17 cellular contexts compared by ENCODE assay signal in the genomic region with DNA sequence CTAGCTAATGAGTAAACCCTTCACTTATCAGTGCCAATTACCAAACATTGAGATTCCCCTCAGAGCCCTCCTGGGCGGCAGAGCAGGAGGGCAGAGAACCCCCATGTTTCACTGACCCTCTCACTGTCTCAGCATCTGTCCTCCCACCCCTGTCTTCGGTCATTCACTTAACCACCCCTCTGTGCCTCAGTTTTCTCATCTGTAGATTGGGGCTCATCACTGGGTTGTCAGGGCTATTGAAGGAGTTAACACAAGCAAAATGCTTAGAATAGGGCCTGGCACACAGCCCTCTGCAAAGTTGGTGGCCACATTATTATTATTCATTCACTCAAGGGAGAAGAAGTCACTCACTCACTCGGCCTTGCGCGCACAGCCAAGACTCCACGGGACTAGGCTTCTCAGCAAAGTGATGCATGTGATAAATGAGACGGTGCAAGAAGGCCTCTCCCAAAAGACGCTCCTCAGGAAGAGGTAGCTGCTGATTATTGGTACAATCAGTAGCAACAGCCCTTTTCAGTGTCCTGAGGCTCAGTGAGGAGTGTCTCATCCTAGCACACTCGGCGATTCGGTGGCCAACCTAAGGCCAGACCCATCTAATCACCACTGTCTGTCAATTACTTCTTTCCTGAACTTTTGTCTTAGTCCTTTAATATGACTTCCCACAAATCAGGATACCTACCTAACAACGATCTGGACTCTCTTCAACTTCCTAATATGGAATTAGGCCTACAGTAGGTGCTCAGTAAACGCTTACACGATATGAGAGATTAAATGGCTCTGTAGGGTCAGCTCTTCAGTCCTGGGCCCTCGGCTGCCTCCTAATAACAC. TPM values are rescaled to one million over a fixed set of nuclear protein-coding genes. Genes with fewer than 3 reads are reported as not detected.
DNase-seq lines count a peak whose midpoint lies in the region; ATAC-seq, FAIRE-seq and TF ChIP-seq lines count a peak whose summit lies in the region.
"Had no signal": no experiment of that assay in that cellular context is flagged by ENCODE, and none has a peak within 500 bp of the region (broad histone marks: within the 10 kb centered on the region; RNA-seq: fewer than 3 reads in every experiment).

No MANE protein-coding gene starts in this region.

- H3K9me2 ChIP-seq in GM23248 (ENCODE audit: insufficient read depth) = no peaks in the 10 kb centered on the region

- H4K20me1 ChIP-seq in GM23248 (ENCODE audit: insufficient read depth) = peaks cover 3% of the 10 kb centered on the region; the same call in 1 of the 2 replicates
- peaks cover 5% of the 10 kb centered on the region; the same call in 1 of the 2 replicates for H4K20me1 ChIP-seq in K562 (replicated peaks; ENCODE audit: control insufficient read depth, insufficient read depth, low read length)
- H4K20me1 ChIP-seq in smooth muscle cell (ENCODE audit: low read depth) = peaks cover 70% of the 10 kb centered on the region

- DNase-seq in GM23248 (peak; percentile 50), K562 (ENCODE audit: extremely low read depth in 1 of 4, low spot score in 3 of 4) (no peak), lower lobe of right lung (no peak), smooth muscle cell (lab: John Stamatoyannopoulos, UW; ENCODE audit: unreplicated experiment) (no peak), NCI-H146 (lab: John Stamatoyannopoulos, UW) (no peak), HEK293T (ENCODE audit: extremely low spot score) (no peak), NCI-H526 (lab: John Stamatoyannopoulos, UW) (no peak)
- DNase-seq: activated CD4-positive, alpha-beta T cell treated with anti-CD3 and anti-CD28 coated beads for 36 hours; mesendoderm; NCI-H345; stimulated activated CD4-positive, alpha-beta T cell treated with anti-CD3 and anti-CD28 coated beads, Interleukin-4, amount 100 ng/mL, for 4 hours; stimulated activated naive B cell treated with anti-CD40 and anti-IgM and Interleukin-4, amounts not matched to agents 10 μg/mL and 1 μg/mL and 100 μg/mL, for 72 hours had no signal

- no peaks in the 10 kb centered on the region for H3K27me3 ChIP-seq in GM23248 (replicated peaks; ENCODE audit: insufficient read depth)
- H3K27me3 ChIP-seq in K562 (ENCODE audit: control insufficient read depth in 2 of 2, insufficient read depth in 2 of 2, low read length in 2 of 2) = peaks cover 12 to 25% of the 10 kb centered on the region in 2 experiments; a peak in 4 of 5 replicates
- no peaks in the 10 kb centered on the region for H3K27me3 ChIP-seq in lower lobe of right lung (ENCODE audit: low read depth)
- no peaks in the 10 kb centered on the region for H3K27me3 ChIP-seq in smooth muscle cell (ENCODE audit: low read depth)

- TF ChIP-seq CTCF in K562 (IDR thresholded peaks at IDR 0.05 in 2 of 3, conservative IDR thresholded peaks at IDR 0.05 in 1 of 3; ENCODE audit: insufficient read depth in 2 of 3, low read depth in 1 of 3, low read length in 3 of 3) (no peak), lower lobe of right lung (IDR thresholded peaks at IDR 0.05) (no peak), smooth muscle cell (IDR thresholded peaks at IDR 0.05; ENCODE audit: borderline replicate concordance, insufficient read depth, poor library complexity, severe bottlenecking) (no peak)

- H3K9me3 ChIP-seq in GM23248 (ENCODE audit: low read depth) = no peaks in the 10 kb centered on the region
- H3K9me3 ChIP-seq in K562 (replicated peaks; ENCODE audit: control insufficient read depth, insufficient read depth, low read depth, low read length) = no peaks in the 10 kb centered on the region
- no peaks in the 10 kb centered on the region for H3K9me3 ChIP-seq in lower lobe of right lung
- no peaks in the 10 kb centered on the region for H3K9me3 ChIP-seq in smooth muscle cell (replicated peaks; ENCODE audit: low read depth)

- H3F3A ChIP-seq in GM23248 (ENCODE audit: insufficient read depth) (peaks cover 68% of the 10 kb centered on the region), smooth muscle cell (ENCODE audit: low read depth) (peaks cover 27% of the 10 kb centered on the region)

- H3K27ac ChIP-seq in GM23248 (peak overlapping the region; percentile 76), K562 (ENCODE audit: extremely low read depth, low read depth, low read length) (no peak overlapping the region), lower lobe of right lung (peak overlapping the region; percentile 46), smooth muscle cell (ENCODE audit: low read depth) (peak overlapping the region; percentile 100)
- H3K27ac ChIP-seq: C4-2B had no signal

- FAIRE-seq in K562 (lab: Jason Lieb, UNC) = no peak
- FAIRE-seq: endothelial cell of umbilical vein had no signal

- H3K4me1 ChIP-seq in GM23248 (ENCODE audit: insufficient read depth) (peaks cover 71% of the 10 kb centered on the region), K562 (replicated peaks in 1 of 2; ENCODE audit: control insufficient read depth in 2 of 2, insufficient read depth in 2 of 2, low read length in 2 of 2) (peaks cover 22 to 27% of the 10 kb centered on the region in 2 experiments), lower lobe of right lung (peaks cover 42% of the 10 kb centered on the region), smooth muscle cell (ENCODE audit: low read depth) (peaks cover 59% of the 10 kb centered on the region)

- no TSS peak for BruUV-seq in K562 (replicated peaks; lab: Mats Ljungman, UMichigan)

- TF ChIP-seq EP300 in K562 (IDR thresholded peaks at IDR 0.05; ENCODE audit: low read length) = no peak

- H3K9ac ChIP-seq in GM23248 = peak overlapping the region; percentile 60
- H3K9ac ChIP-seq in K562 (ENCODE audit: insufficient read depth in 1 of 2, low read depth in 2 of 2, low read length in 2 of 2) = no peak overlapping the region
- H3K9ac ChIP-seq in smooth muscle cell (ENCODE audit: low read depth) = no peak overlapping the region

- H3K4me2 ChIP-seq in GM23248 (ENCODE audit: unreplicated experiment) (peak overlapping the region; percentile 30), K562 (ENCODE audit: insufficient read depth, low read length) (no peak overlapping the region), smooth muscle cell (peak overlapping the region; percentile 94)

- no peaks in the 10 kb centered on the region for H3K9me1 ChIP-seq in K562 (ENCODE audit: control insufficient read depth, insufficient read depth, low read length)

- intact Hi-C loops in K562 (cut with micrococcal nuclease) (no loop called here), lower lobe of right lung (cut with DNase I) (no loop called here)

- POLR2A ChIA-PET in K562 (lab: Yijun Ruan, JAX) = no interaction called here
- POLR2A ChIA-PET in HEK293T (lab: Yijun Ruan, JAX) = no interaction called here

- ATAC-seq in K562 (no peak), lower lobe of right lung (no peak), HG02840 (IDR thresholded peaks at IDR 0.05; ENCODE audit: low FRiP score, unreplicated experiment) (no peak)
- ATAC-seq: activated CD4-positive, alpha-beta T cell treated with anti-CD3 and anti-CD28 coated beads for 36 hours; stimulated activated naive B cell treated with anti-CD40 and anti-IgM and Interleukin-4, amounts not matched to agents 10 μg/mL and 1 μg/mL and 100 μg/mL, for 72 hours had no signal

- 0 out of 2 replicates have a peak, but pooled peaks cover 5% of the 10 kb centered on the region for H3K36me3 ChIP-seq in GM23248 (ENCODE audit: low read depth)
- H3K36me3 ChIP-seq in K562 (ENCODE audit: control insufficient read depth, insufficient read depth, low read length) = no peaks in the 10 kb centered on the region
- no peaks in the 10 kb centered on the region for H3K36me3 ChIP-seq in lower lobe of right lung
- H3K36me3 ChIP-seq in smooth muscle cell (ENCODE audit: low read depth) = no peaks in the 10 kb centered on the region

- H2AFZ ChIP-seq in GM23248 = no peak overlapping the region
- no peak overlapping the region for H2AFZ ChIP-seq in K562 (ENCODE audit: low read depth, low read length)
- H2AFZ ChIP-seq in smooth muscle cell (ENCODE audit: low read depth) = no peak overlapping the region

- CTCF ChIA-PET in K562 (lab: Yijun Ruan, JAX; ENCODE audit: low intra/inter-chr PET ratio) = no interaction called here
- CTCF ChIA-PET in HEK293T (lab: Yijun Ruan, JAX) = interaction anchor here (1.9 kb wide), 1 partner anchor 14 kb away, joined by 5 read pairs; no protein-coding TSS in a partner anchor

- no peak for TF ChIP-seq POLR2A in K562 (conservative IDR thresholded peaks at IDR 0.05)

- 42 to 46% methylated on average over 15 of the region's 15 CpGs for WGBS in GM23248 (ENCODE audit: low coverage in 1 of 2, low lambda C conversion rate in 2 of 2, missing lambda C conversion rate in 2 of 2), 2 experiments
- WGBS in K562 (ENCODE audit: insufficient coverage, low coverage, missing lambda C conversion rate) = 30% methylated on average over 15 of the region's 15 CpGs
- WGBS in smooth muscle cell (ENCODE audit: low lambda C conversion rate) = 85% methylated on average over 15 of the region's 15 CpGs

- in situ Hi-C loops in GM23248 (cut with MboI) (no loop called here), K562 (cut with MboI) (no loop called here)

- H3K4me3 ChIP-seq in GM23248 (no peak overlapping the region), K562 (no peak overlapping the region), lower lobe of right lung (peak overlapping the region; percentile 1), smooth muscle cell (no peak overlapping the region)

- no peak for TF ChIP-seq RAD21 in K562 (CRISPR knock-in tag; conservative IDR thresholded peaks at IDR 0.05 in 1 of 2, IDR thresholded peaks at IDR 0.05 in 1 of 2)

- peaks cover 80% of the 10 kb centered on the region for H3K79me2 ChIP-seq in GM23248 (ENCODE audit: insufficient read depth)
- no peaks in the 10 kb centered on the region for H3K79me2 ChIP-seq in K562 (ENCODE audit: control insufficient read depth, insufficient read depth, low read length)
- H3K79me2 ChIP-seq in smooth muscle cell (ENCODE audit: low read depth) = peaks cover 78% of the 10 kb centered on the region

RNA-seq across cellular contexts. Expression of a gene that starts 7.9 kb away (rescaled TPM):
- total RNA-seq in GM23248 (2014; rRNA removed; shearing (Covaris generic)) = 189 and 205 TPM in 2 replicates
- 155 and 163 TPM in 2 replicates for polyA plus RNA-seq in GM23248 (2016; fragmentation: Nextera tagmentation; extraction: Ambion mirVana)
- total RNA-seq in K562 (2011; cell fraction: chromatin; rRNA removed; ENCODE audit: low replicate concordance) = 2.1 and 7.7 TPM in 2 replicates
- total RNA-seq in K562 (2011; cell fraction: nucleolus; rRNA removed) = 1.8 and 5.2 TPM in 2 replicates
- total RNA-seq in K562 (2011; cell fraction: nucleoplasm; rRNA removed) = 3.0 and 3.6 TPM in 2 replicates
- 0.09 TPM in 1 of 2 replicates, not detected in the other for total RNA-seq in K562 (2014; rRNA removed)
- 0.07 and 0.13 TPM in 2 replicates for total RNA-seq in K562 (2014; rRNA removed; fragmentation: Illumina TruSeq; extraction: Trizol)
- total RNA-seq in K562 (2015; rRNA removed; fragmentation: Illumina TruSeq; extraction: Trizol) = not detected in 2 replicates
- total RNA-seq in K562 (2021) = 0.51 and 0.86 TPM in 2 replicates
- 1.1 and 1.5 TPM in 2 replicates for polyA plus RNA-seq in K562 (2011; rRNA removed)
- 0.71 and 1.6 TPM in 2 replicates for polyA plus RNA-seq in K562 (2011; cell fraction: cytosol; rRNA removed)
- polyA plus RNA-seq in K562 (2011; cell fraction: nucleus; rRNA removed) = 2.5 and 3.8 TPM in 2 replicates
- 0.14 and 0.29 TPM in 2 replicates for polyA plus RNA-seq in K562 (2012)
- 0.03 and 0.09 TPM in 2 replicates for polyA plus RNA-seq in K562 (2014; fragmentation: Illumina TruSeq; extraction: Trizol)
- polyA plus RNA-seq in K562 (2014; fragmentation: Nextera tagmentation; extraction: Ambion mirVana) = not detected
- 0.01 and 0.07 TPM in 2 replicates for polyA plus RNA-seq in K562 (2014; rRNA removed)
- 0.48 and 1.0 TPM in 2 replicates for polyA minus RNA-seq in K562 (2011; rRNA and poly(A)+ RNA removed)
- 2.6 and 3.1 TPM in 2 replicates for polyA minus RNA-seq in K562 (2011; cell fraction: cytosol; rRNA and poly(A)+ RNA removed)
- 1.5 and 3.9 TPM in 2 replicates for polyA minus RNA-seq in K562 (2011; cell fraction: nucleus; rRNA and poly(A)+ RNA removed)
- total RNA-seq in lower lobe of right lung = 89.3 TPM
- total RNA-seq in smooth muscle cell = 362 and 370 TPM in 2 replicates
- 390 and 522 TPM in 2 replicates for polyA plus RNA-seq in smooth muscle cell
- total RNA-seq: activated CD4-positive, alpha-beta T cell treated with anti-CD3 and anti-CD28 coated beads for 36 hours had no signal

RNA-seq across cellular contexts. Expression of a gene that starts 18.8 kb away (rescaled TPM):
- not detected in 2 replicates for total RNA-seq in GM23248 (2014; rRNA removed; shearing (Covaris generic))
- 0.19 TPM in 1 of 2 replicates, not detected in the other for polyA plus RNA-seq in GM23248 (2016; fragmentation: Nextera tagmentation; extraction: Ambion mirVana)
- total RNA-seq in K562 (2011; cell fraction: chromatin; rRNA removed; ENCODE audit: low replicate concordance) = not detected in 2 replicates
- total RNA-seq in K562 (2011; cell fraction: nucleolus; rRNA removed) = not detected in 2 replicates
- total RNA-seq in K562 (2011; cell fraction: nucleoplasm; rRNA removed) = not detected in 2 replicates
- total RNA-seq in K562 (2014; rRNA removed) = not detected in 2 replicates
- total RNA-seq in K562 (2014; rRNA removed; fragmentation: Illumina TruSeq; extraction: Trizol) = not detected in 2 replicates
- total RNA-seq in K562 (2015; rRNA removed; fragmentation: Illumina TruSeq; extraction: Trizol) = not detected in 2 replicates
- total RNA-seq in K562 (2021) = 0.16 TPM in 1 of 2 replicates, not detected in the other
- polyA plus RNA-seq in K562 (2011; rRNA removed) = 0.06 TPM in 1 of 2 replicates, not detected in the other
- not detected in 2 replicates for polyA plus RNA-seq in K562 (2011; cell fraction: cytosol; rRNA removed)
- not detected in 2 replicates for polyA plus RNA-seq in K562 (2011; cell fraction: nucleus; rRNA removed)
- not detected in 2 replicates for polyA plus RNA-seq in K562 (2012)
- not detected in 2 replicates for polyA plus RNA-seq in K562 (2014; fragmentation: Illumina TruSeq; extraction: Trizol)
- polyA plus RNA-seq in K562 (2014; fragmentation: Nextera tagmentation; extraction: Ambion mirVana) = not detected
- not detected in 2 replicates for polyA plus RNA-seq in K562 (2014; rRNA removed)
- not detected in 2 replicates for polyA minus RNA-seq in K562 (2011; rRNA and poly(A)+ RNA removed)
- polyA minus RNA-seq in K562 (2011; cell fraction: cytosol; rRNA and poly(A)+ RNA removed) = not detected in 2 replicates
- polyA minus RNA-seq in K562 (2011; cell fraction: nucleus; rRNA and poly(A)+ RNA removed) = not detected in 2 replicates
- not detected for total RNA-seq in lower lobe of right lung
- total RNA-seq in smooth muscle cell = 1.4 and 3.9 TPM in 2 replicates
- polyA plus RNA-seq in smooth muscle cell = 5.0 and 8.5 TPM in 2 replicates
- total RNA-seq: activated CD4-positive, alpha-beta T cell treated with anti-CD3 and anti-CD28 coated beads for 36 hours; activated T-helper 2 cell treated with anti-CD3 and anti-CD28 coated beads, Interferon-gamma antibody, Interleukin-2, Interleukin-4, amounts not matched to agents 10 μg/mL and 5 μg/mL and 100 μg/mL, durations not matched to agents 14 hours and 24 hours and 36 hours; endothelial cell of umbilical vein; T-helper 1 cell treated with Interleukin-12 subunit alpha and Interleukin-12 subunit beta and Interleukin-4 antibody, amounts not matched to agents 30 ng/mL and 1 ng/mL, for 36 hours had no signal
- polyA plus RNA-seq: endothelial cell of umbilical vein had no signal

RNA-seq across cellular contexts. Expression of a gene that starts 42.1 kb away (rescaled TPM):
- total RNA-seq in GM23248 (2014; rRNA removed; shearing (Covaris generic)) = not detected in 2 replicates
- polyA plus RNA-seq in GM23248 (2016; fragmentation: Nextera tagmentation; extraction: Ambion mirVana) (not detected in 2 replicates), K562 (2011; rRNA removed) (not detected in 2 replicates), K562 (2014; fragmentation: Illumina TruSeq; extraction: Trizol) (not detected in 2 replicates), K562 (2014; fragmentation: Nextera tagmentation; extraction: Ambion mirVana) (not detected), K562 (2014; rRNA removed) (not detected in 2 replicates), smooth muscle cell (0.10 TPM in 1 of 2 replicates, not detected in the other)
- total RNA-seq in K562 (2011; cell fraction: chromatin; rRNA removed; ENCODE audit: low replicate concordance) = not detected in 2 replicates
- not detected in 2 replicates for total RNA-seq in K562 (2011; cell fraction: nucleolus; rRNA removed)
- total RNA-seq in K562 (2011; cell fraction: nucleoplasm; rRNA removed) = not detected in 2 replicates
- total RNA-seq in K562 (2014; rRNA removed) (not detected in 2 replicates), K562 (2014; rRNA removed; fragmentation: Illumina TruSeq; extraction: Trizol) (not detected in 2 replicates), K562 (2015; rRNA removed; fragmentation: Illumina TruSeq; extraction: Trizol) (not detected in 2 replicates), K562 (2021) (not detected in 2 replicates), lower lobe of right lung (not detected), smooth muscle cell (not detected in 2 replicates)
- not detected in 2 replicates for polyA plus RNA-seq in K562 (2011; cell fraction: cytosol; rRNA removed)
- not detected in 2 replicates for polyA plus RNA-seq in K562 (2011; cell fraction: nucleus; rRNA removed)
- polyA plus RNA-seq in K562 (2012) = not detected in 2 replicates
- polyA minus RNA-seq in K562 (2011; rRNA and poly(A)+ RNA removed) = not detected in 2 replicates
- polyA minus RNA-seq in K562 (2011; cell fraction: cytosol; rRNA and poly(A)+ RNA removed) = not detected in 2 replicates
- not detected in 2 replicates for polyA minus RNA-seq in K562 (2011; cell fraction: nucleus; rRNA and poly(A)+ RNA removed)
- total RNA-seq: activated CD4-positive, alpha-beta T cell treated with anti-CD3 and anti-CD28 coated beads for 36 hours; activated T-helper 2 cell treated with anti-CD3 and anti-CD28 coated beads, Interferon-gamma antibody, Interleukin-2, Interleukin-4, amounts not matched to agents 10 μg/mL and 5 μg/mL and 100 μg/mL, durations not matched to agents 14 hours and 24 hours and 36 hours; endothelial cell of umbilical vein; T-helper 1 cell treated with Interleukin-12 subunit alpha and Interleukin-12 subunit beta and Interleukin-4 antibody, amounts not matched to agents 30 ng/mL and 1 ng/mL, for 36 hours had no signal
- polyA plus RNA-seq: endothelial cell of umbilical vein had no signal

Comparison
In these comparisons a context has a peak if more than half of its experiments do, and no peak if none do; other contexts are left out.
1. RNA of a gene that starts 7.9 kb away (total RNA-seq): 362 to 370 TPM in smooth muscle cell, 189 to 205 TPM in GM23248 and 89.3 TPM in lower lobe of right lung (single experiment); 0.07 to 7.7 TPM in K562; every median in the first group is over 10 times any median in the second.